In genomic region chrX:118530537-118530936, GRCh38 we compare ENCODE assay signal across 11 cellular contexts. TPM values are rescaled to one million over a fixed set of nuclear protein-coding genes. Genes with fewer than 3 reads are reported as not detected.
DNase-seq lines count a peak whose midpoint lies in the region; ATAC-seq, FAIRE-seq and TF ChIP-seq lines count a peak whose summit lies in the region.
"Had no signal": no experiment of that assay in that cellular context is flagged by ENCODE, and none has a peak within 500 bp of the region (broad histone marks: within the 10 kb centered on the region; RNA-seq: fewer than 3 reads in every experiment).

No MANE protein-coding gene starts in this region.

- no peaks in the 10 kb centered on the region for H3K27me3 Mint-ChIP-seq in neural crest cell (ENCODE audit: low read depth)

- peaks cover 42% of the 10 kb centered on the region for H3K4me1 Mint-ChIP-seq in neural crest cell

- H3K27me3 ChIP-seq in bronchial epithelial cell (ENCODE audit: control insufficient read depth, insufficient read depth, low read length): no peaks in the 10 kb centered on the region
- no peaks in the 10 kb centered on the region for H3K27me3 ChIP-seq in mammary epithelial cell (ENCODE audit: insufficient read depth, low read length)

- H3K4me3 ChIP-seq in NB4 (ENCODE audit: low read depth, low read length) (no peak overlapping the region), bronchial epithelial cell (ENCODE audit: low read depth, low read length) (no peak overlapping the region), mammary epithelial cell (replicated peaks in 1 of 3; ENCODE audit: insufficient read depth in 1 of 3, low read depth in 2 of 3, low read length in 3 of 3) (no peak overlapping the region)
- H3K4me3 ChIP-seq: smooth muscle cell had no signal

- dilution Hi-C loops in mammary epithelial cell (cut with HindIII; ENCODE audit: low sequenced_read_pairs): no loop called here

- BruUV-seq in mammary epithelial cell (replicated peaks; lab: Mats Ljungman, UMichigan): no TSS peak

- no peaks in the 10 kb centered on the region for H3K36me3 ChIP-seq in bronchial epithelial cell (ENCODE audit: control insufficient read depth, insufficient read depth, low read length)
- H3K36me3 ChIP-seq in mammary epithelial cell (ENCODE audit: insufficient read depth, low read length): no peaks in the 10 kb centered on the region

- no peak overlapping the region for H3K9ac ChIP-seq in mammary epithelial cell (ENCODE audit: insufficient read depth, low read length)

- TF ChIP-seq POLR2A in NB4 (IDR thresholded peaks at IDR 0.05; ENCODE audit: extremely low read depth, insufficient read length): no peak

- H3K9me3 Mint-ChIP-seq in neural crest cell: peaks cover 12% of the 10 kb centered on the region

- H3K9me3 ChIP-seq in mammary epithelial cell (replicated peaks; ENCODE audit: insufficient read depth, low read length): no peaks in the 10 kb centered on the region

- no peaks in the 10 kb centered on the region for H3K79me2 ChIP-seq in mammary epithelial cell (ENCODE audit: insufficient read depth, low read length)

- H3K4me3 Mint-ChIP-seq in neural crest cell: no peak overlapping the region

- peak; percentile 49 for DNase-seq in GM03348 (ENCODE audit: low spot score)
- DNase-seq in NB4 (ENCODE audit: low read depth): peak; percentile 63
- peak; percentile 23 for DNase-seq in bronchial epithelial cell (ENCODE audit: low read depth)
- DNase-seq in neural crest cell (ENCODE audit: low read depth, low spot score): no peak
- no peak for DNase-seq in mammary epithelial cell
- no peak for DNase-seq in NCI-H187 treated with DMSO at 0.1 percent for 48 hours (lab: John Stamatoyannopoulos, UW)
- no peak for DNase-seq in frontal cortex (ENCODE audit: low spot score in 2 of 2)
- DNase-seq: NCI-H446 had no signal

- no peak for ATAC-seq in GM18907 (IDR thresholded peaks at IDR 0.05; ENCODE audit: unreplicated experiment)

- H3K27ac Mint-ChIP-seq in neural crest cell (ENCODE audit: unreplicated experiment): peak overlapping the region; percentile 53

- H3K27ac ChIP-seq in mammary epithelial cell (ENCODE audit: insufficient read depth, low read depth, low read length): no peak overlapping the region

- intact Hi-C loops in mammary epithelial cell (cut with micrococcal nuclease): no loop called here

- H3K4me1 ChIP-seq in mammary epithelial cell (ENCODE audit: insufficient read depth, low read length): no peaks in the 10 kb centered on the region

- in situ Hi-C loops in mammary epithelial cell (cut with MboI; ENCODE audit: low sequenced_read_pairs in 2 of 2): no loop called here

- no peak overlapping the region for H3K4me2 ChIP-seq in mammary epithelial cell (ENCODE audit: insufficient read depth, low read depth, low read length)
- H3K4me2 ChIP-seq: smooth muscle cell had no signal

- no peaks in the 10 kb centered on the region for H4K20me1 ChIP-seq in mammary epithelial cell (ENCODE audit: insufficient read depth, low read length)

- TF ChIP-seq CTCF in NB4 (IDR thresholded peaks at IDR 0.05; ENCODE audit: low read depth, low read length): no peak
- no peak for TF ChIP-seq CTCF in bronchial epithelial cell (IDR thresholded peaks at IDR 0.05; ENCODE audit: insufficient read depth, low read length, severe bottlenecking)
- no peak for TF ChIP-seq CTCF in neural crest cell (conservative IDR thresholded peaks at IDR 0.05)
- no peak for TF ChIP-seq CTCF in mammary epithelial cell (conservative IDR thresholded peaks at IDR 0.05 in 1 of 2, IDR thresholded peaks at IDR 0.05 in 1 of 2; ENCODE audit: extremely low read depth in 1 of 2, insufficient read depth in 1 of 2, low read depth in 1 of 2, low read length in 2 of 2)

- FAIRE-seq in bronchial epithelial cell (lab: Jason Lieb, UNC): no peak
- no peak for FAIRE-seq in frontal cortex (lab: Jason Lieb, UNC)
- FAIRE-seq: G401.6 had no signal

- peaks cover 11% of the 10 kb centered on the region for H3K36me3 Mint-ChIP-seq in neural crest cell (ENCODE audit: low read depth)

- no peak overlapping the region for H2AFZ ChIP-seq in mammary epithelial cell (ENCODE audit: low read depth, low read length)

- CTCF ChIA-PET in mammary epithelial cell (lab: Charles Lee; ENCODE audit: low non-redundant PET): no interaction called here

- WGBS in mammary epithelial cell (ENCODE audit: low coverage, missing lambda C conversion rate): 100% methylated on average over 1 of the region's 1 CpG

RNA-seq across cellular contexts. Expression of gene DOCK11, which starts 34.9 kb away (rescaled TPM):
- total RNA-seq in bronchial epithelial cell (0.26 and 0.38 TPM in 2 replicates), neural crest cell (13.2 and 14.6 TPM in 2 replicates), mammary epithelial cell (1 to 10 TPM; 1.3 to 4.4 TPM), frontal cortex (26.1 TPM)
- 2.2 TPM for polyA plus RNA-seq in mammary epithelial cell
- polyA minus RNA-seq in mammary epithelial cell: 1.2 TPM

Comparison
In these comparisons a context has a peak if more than half of its experiments do, and no peak if none do; other contexts are left out.
1. DNase-seq: peak in GM03348 (single experiment), NB4 (single experiment) and bronchial epithelial cell (single experiment); none in neural crest cell (single experiment), mammary epithelial cell (single experiment), NCI-H187 treated with DMSO at 0.1 percent for 48 hours (single experiment) and frontal cortex (0 of 2).